In genomic region chrX:111868726-111869638, GRCh38 we compare ENCODE assay signal across 8 cellular contexts. TPM values are rescaled to one million over a fixed set of nuclear protein-coding genes. Genes with fewer than 3 reads are reported as not detected.
A peak's percentile ranks its signal among the peaks of the same experiment; 100 is the strongest.
DNase-seq lines count a peak whose midpoint lies in the region; ATAC-seq and TF ChIP-seq lines count a peak whose summit lies in the region.
"Had no signal": no experiment of that assay in that cellular context is flagged by ENCODE, and none has a peak within 500 bp of the region (broad histone marks: within the 10 kb centered on the region; RNA-seq: fewer than 3 reads in every experiment).

No MANE protein-coding gene starts in this region.

- peak; percentile 45 for DNase-seq in RPMI8226
- DNase-seq in renal cortical epithelial cell (ENCODE audit: low read depth), result peak; percentile 61
- DNase-seq in prostate gland (ENCODE audit: low spot score), result no peak
- no peak for DNase-seq in DMS79 (lab: John Stamatoyannopoulos, UW)
- no peak for DNase-seq in NCI-H2029 treated with DMSO at 0.1 percent for 48 hours (lab: John Stamatoyannopoulos, UW)

- peak; percentile 37 for ATAC-seq in GM19328 (IDR thresholded peaks at IDR 0.05; ENCODE audit: unreplicated experiment)
- peak; percentile 68 for ATAC-seq in HG02870 (IDR thresholded peaks at IDR 0.05; ENCODE audit: unreplicated experiment)

- no peak overlapping the region for H3K27ac ChIP-seq in prostate gland

- H3K27me3 ChIP-seq in prostate gland (replicated peaks; ENCODE audit: insufficient read depth), result no peaks in the 10 kb centered on the region

- H3K4me3 ChIP-seq in prostate gland, result no peak overlapping the region

- H3K4me1 ChIP-seq in prostate gland (replicated peaks), result no peaks in the 10 kb centered on the region

- no peaks in the 10 kb centered on the region for H3K36me3 ChIP-seq in prostate gland

- 33% methylated on average over 5 of the region's 5 CpGs for WGBS in prostate gland

- intact Hi-C loops in prostate gland (cut with DNase I), result loop anchor here (5.0 kb wide), 1 partner anchor 773 kb away; no protein-coding TSS in a partner anchor

- TF ChIP-seq POLR2A in prostate gland (IDR thresholded peaks at IDR 0.05), result no peak

- no peak for TF ChIP-seq CTCF in prostate gland (IDR thresholded peaks at IDR 0.05)

- no peaks in the 10 kb centered on the region for H3K9me3 ChIP-seq in prostate gland

RNA-seq across cellular contexts. Expression of gene TRPC5OS, which starts 7.0 kb away (rescaled TPM):
- total RNA-seq in renal cortical epithelial cell, result not detected in 2 replicates
- 100 to 1,000 TPM in 1 of 2 donors, not detected in 1; 107 TPM for total RNA-seq in prostate gland
- total RNA-seq: activated CD4-positive, alpha-beta memory T cell treated with anti-CD3 and anti-CD28 coated beads for 36 hours had no signal

Comparison
In these comparisons a context has a peak if more than half of its experiments do, and no peak if none do; other contexts are left out.
1. DNase-seq: peak in RPMI8226 (single experiment) and renal cortical epithelial cell (single experiment); none in prostate gland (single experiment), DMS79 (single experiment) and NCI-H2029 treated with DMSO at 0.1 percent for 48 hours (single experiment).